Comparison of ENCODE assay signal across 14 cellular contexts in the genomic region with DNA sequence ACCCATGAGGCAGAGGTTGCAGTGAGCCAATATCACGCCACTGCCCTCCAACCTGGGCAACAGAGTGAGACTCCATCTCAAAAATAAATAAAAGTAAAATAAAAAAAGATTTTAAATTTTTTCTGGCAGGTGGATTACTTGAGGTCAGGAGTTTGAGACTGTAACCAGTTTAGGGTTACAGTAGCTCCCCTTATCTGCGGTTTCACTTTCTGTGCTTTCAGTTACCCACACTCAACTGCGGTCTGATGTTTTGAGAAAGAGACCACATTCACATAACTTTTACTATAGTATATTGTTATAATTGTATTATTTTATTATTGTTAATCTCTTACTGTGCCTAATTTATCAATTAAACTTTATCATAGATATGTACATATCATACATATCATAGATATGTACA. TPM values are rescaled to one million over a fixed set of nuclear protein-coding genes. Genes with fewer than 3 reads are reported as not detected.
DNase-seq lines count a peak whose midpoint lies in the region; ATAC-seq and FAIRE-seq lines count a peak whose summit lies in the region.
"Not testable (repeated sequence)": the region's sequence is repeated elsewhere in the genome, so short reads cannot be mapped to it uniquely, and the experiment has no call there.
"Had no signal": no experiment of that assay in that cellular context is flagged by ENCODE, and none has a peak within 500 bp of the region (broad histone marks: within the 10 kb centered on the region; RNA-seq: fewer than 3 reads in every experiment).

No MANE protein-coding gene starts in this region.

- ATAC-seq in GM21515 (IDR thresholded peaks at IDR 0.05; ENCODE audit: unreplicated experiment), result peak; percentile 56
- ATAC-seq in activated CD4-positive, CD25-positive, alpha-beta regulatory T cell treated with anti-CD3 and anti-CD28 coated beads, Interleukin-2, amount 50 U/mL, for 24 hours, result peak; percentile 67 to 91
- ATAC-seq in activated CD8-positive, alpha-beta memory T cell treated with anti-CD3 and anti-CD28 coated beads, Interleukin-2, amount 10 ng/mL, durations not matched to agents 7 days and 5 days, result peak; percentile 77
- peak; percentile 61 to 69 for ATAC-seq in activated naive CD4-positive, alpha-beta T cell treated with anti-CD3 and anti-CD28 coated beads, Interleukin-2, amount 50 U/mL, for 72 hours
- ATAC-seq in effector memory CD8-positive, alpha-beta T cell (replicated peaks), result peak; percentile 92

- H3K4me3 ChIP-seq in small intestine (ENCODE audit: low read depth in 1 of 2, low read length in 2 of 2), result not testable (repeated sequence)

- not testable (repeated sequence) for H3K9me3 ChIP-seq in small intestine (ENCODE audit: control insufficient read depth, low read depth)

- H3K4me1 ChIP-seq in small intestine (ENCODE audit: control insufficient read depth in 2 of 2, insufficient read depth in 1 of 2, low read depth in 1 of 2, low read length in 1 of 2), result not testable (repeated sequence)

- not testable (repeated sequence) for FAIRE-seq in small intestine (lab: Jason Lieb, UNC)

- not testable (repeated sequence) for H3K36me3 Mint-ChIP-seq in activated CD8-positive, alpha-beta memory T cell treated with anti-CD3 and anti-CD28 coated beads, Interleukin-2, amount 10 ng/mL, durations not matched to agents 7 days and 5 days; activated naive CD4-positive, alpha-beta T cell treated with anti-CD3 and anti-CD28 coated beads, Interleukin-2, amount 50 U/mL, for 72 hours; effector memory CD8-positive, alpha-beta T cell (ENCODE audit: insufficient read depth)

- H3K4me1 Mint-ChIP-seq in activated CD8-positive, alpha-beta memory T cell treated with anti-CD3 and anti-CD28 coated beads, Interleukin-2, amount 10 ng/mL, durations not matched to agents 7 days and 5 days, result peaks cover 14% of the 10 kb centered on the region
- not testable (repeated sequence) for H3K4me1 Mint-ChIP-seq in effector memory CD8-positive, alpha-beta T cell (ENCODE audit: low read depth in 2 of 2)

- H3K36me3 ChIP-seq in small intestine (ENCODE audit: control insufficient read depth in 2 of 2, insufficient read depth in 2 of 2, low read length in 2 of 2), result not testable (repeated sequence)

- peaks cover 51% of the 10 kb centered on the region for H3K27me3 Mint-ChIP-seq in activated CD8-positive, alpha-beta memory T cell treated with anti-CD3 and anti-CD28 coated beads, Interleukin-2, amount 10 ng/mL, durations not matched to agents 7 days and 5 days
- not testable (repeated sequence) for H3K27me3 Mint-ChIP-seq in effector memory CD8-positive, alpha-beta T cell

- H3K27ac ChIP-seq in small intestine (ENCODE audit: low read depth in 1 of 2, low read length in 1 of 2), result not testable (repeated sequence)

- H3K27me3 ChIP-seq in small intestine (ENCODE audit: control insufficient read depth in 2 of 2, insufficient read depth in 2 of 2, low read length in 2 of 2), result not testable (repeated sequence)

- WGBS in small intestine, 3 donors, result 36 to 59% (median 52%) methylated on average over 3 of the region's 3 CpGs

- H3K27ac Mint-ChIP-seq in activated CD8-positive, alpha-beta memory T cell treated with anti-CD3 and anti-CD28 coated beads, Interleukin-2, amount 10 ng/mL, durations not matched to agents 7 days and 5 days; activated naive CD4-positive, alpha-beta T cell treated with anti-CD3 and anti-CD28 coated beads, Interleukin-2, amount 50 U/mL, for 72 hours: not testable (repeated sequence)
- H3K27ac Mint-ChIP-seq in effector memory CD8-positive, alpha-beta T cell, result peak overlapping the region in 1 of 2 donors; percentile 77

- CTCF ChIA-PET in activated CD8-positive, alpha-beta memory T cell treated with anti-CD3 and anti-CD28 coated beads, Interleukin-2, amount 10 ng/mL, durations not matched to agents 7 days and 5 days (lab: Charles Lee), result interaction anchor here (0.6 to 4.8 kb wide), 5 partner anchors 8 to 286 kb away, joined by 3 to 32 read pairs (median 3); a partner anchor contains a TSS

- H3K4me3 Mint-ChIP-seq in activated CD8-positive, alpha-beta memory T cell treated with anti-CD3 and anti-CD28 coated beads, Interleukin-2, amount 10 ng/mL, durations not matched to agents 7 days and 5 days; effector memory CD8-positive, alpha-beta T cell: not testable (repeated sequence)

- DNase-seq in MV-4-11 (lab: John Stamatoyannopoulos, UW), result peak; percentile 34
- peak; percentile 71 for DNase-seq in activated CD8-positive, alpha-beta memory T cell treated with anti-CD3 and anti-CD28 coated beads, Interleukin-2, amount 10 ng/mL, durations not matched to agents 7 days and 5 days
- not testable (repeated sequence) for DNase-seq in activated naive CD4-positive, alpha-beta T cell treated with anti-CD3 and anti-CD28 coated beads, Interleukin-2, amount 50 U/mL, for 72 hours (ENCODE audit: low spot score in 2 of 2)
- peak in 1 of 3 experiments; percentile 23 for DNase-seq in effector memory CD8-positive, alpha-beta T cell
- DNase-seq in small intestine, result peak; percentile 51

- not testable (repeated sequence) for H3K9me3 Mint-ChIP-seq in activated CD8-positive, alpha-beta memory T cell treated with anti-CD3 and anti-CD28 coated beads, Interleukin-2, amount 10 ng/mL, durations not matched to agents 7 days and 5 days (ENCODE audit: low read depth); activated naive CD4-positive, alpha-beta T cell treated with anti-CD3 and anti-CD28 coated beads, Interleukin-2, amount 50 U/mL, for 72 hours; effector memory CD8-positive, alpha-beta T cell

RNA-seq across cellular contexts. Expression of a gene that starts 32.8 kb away (rescaled TPM):
- total RNA-seq in activated CD8-positive, alpha-beta memory T cell treated with anti-CD3 and anti-CD28 coated beads, Interleukin-2, amount 10 ng/mL, durations not matched to agents 7 days and 5 days, result not detected
- total RNA-seq in activated naive CD4-positive, alpha-beta T cell treated with anti-CD3 and anti-CD28 coated beads, Interleukin-2, amount 50 U/mL, for 72 hours, result not detected
- polyA plus RNA-seq in small intestine, result 10 to 100 TPM in 1 of 3 donors, 1 to 10 TPM in 1, not detected in 1; 4.6 to 11.2 TPM
- total RNA-seq: A673, LHCN-M2, MCF 10A, PC-3, Right ventricle myocardium inferior, SJCRH30 had no signal
- polyA plus RNA-seq: IgD-negative memory B cell had no signal

RNA-seq across cellular contexts. Expression of a gene that starts 48.8 kb away (rescaled TPM):
- 1 to 10 TPM; 3.7 to 9.0 TPM for total RNA-seq in activated CD8-positive, alpha-beta memory T cell treated with anti-CD3 and anti-CD28 coated beads, Interleukin-2, amount 10 ng/mL, durations not matched to agents 7 days and 5 days
- total RNA-seq in activated naive CD4-positive, alpha-beta T cell treated with anti-CD3 and anti-CD28 coated beads, Interleukin-2, amount 50 U/mL, for 72 hours, result 1 to 10 TPM; 5.5 to 8.1 TPM
- 10 to 100 TPM in 1 of 3 donors, 1 to 10 TPM in 2; 3.6 to 19.4 (median 4.9) TPM for polyA plus RNA-seq in small intestine
- total RNA-seq: LHCN-M2 had no signal
